ENCODE assay signal across 19 cellular contexts in the genomic region with DNA sequence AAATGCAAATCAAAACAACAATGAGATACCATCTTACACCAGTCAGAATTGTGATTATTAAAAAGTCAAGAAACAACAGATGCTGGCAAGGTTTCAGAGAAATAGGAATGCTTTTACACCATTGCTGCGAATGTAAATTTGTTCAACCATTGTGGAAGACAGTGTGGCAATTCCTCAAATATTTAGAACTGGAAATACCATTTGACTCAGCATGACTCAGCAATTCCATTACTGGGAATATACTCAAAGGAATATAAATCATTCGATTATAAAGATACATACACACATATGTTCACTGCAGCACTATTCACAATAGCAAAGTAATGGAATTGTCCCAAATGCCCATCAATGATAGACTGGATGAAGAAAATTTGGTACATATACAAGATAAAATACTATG.
A peak's percentile ranks its signal among the peaks of the same experiment; 100 is the strongest.
DNase-seq lines count a peak whose midpoint lies in the region; ATAC-seq, FAIRE-seq and TF ChIP-seq lines count a peak whose summit lies in the region.
"Had no signal": no experiment of that assay in that cellular context is flagged by ENCODE, and none has a peak within 500 bp of the region (broad histone marks: within the 10 kb centered on the region; RNA-seq: fewer than 3 reads in every experiment).

No MANE protein-coding gene starts in this region.

- H3K36me3 ChIP-seq in RWPE2 (ENCODE audit: low read depth) (no peaks in the 10 kb centered on the region), endothelial cell of umbilical vein (ENCODE audit: control insufficient read depth in 2 of 2, extremely low read depth in 1 of 2, insufficient read depth in 2 of 2, low read length in 2 of 2) (no peaks in the 10 kb centered on the region)

- intact Hi-C loops in endothelial cell of umbilical vein (cut with micrococcal nuclease): loop anchor here (2.0 kb wide), 1 partner anchor 13 kb away; no protein-coding TSS in a partner anchor

- H3K27ac ChIP-seq in RWPE2 (ENCODE audit: poor library complexity, severe bottlenecking) (no peak overlapping the region), endothelial cell of umbilical vein (ENCODE audit: insufficient read depth, low read depth, low read length) (peak overlapping the region; percentile 41)
- H3K27ac ChIP-seq: skin epidermis, VCaP had no signal

- ATAC-seq in RWPE2 (ENCODE audit: low read depth) (peak; percentile 66), HG03354 (IDR thresholded peaks at IDR 0.05; ENCODE audit: poor library complexity, severe bottlenecking, unreplicated experiment) (no peak), HG03439 (IDR thresholded peaks at IDR 0.05; ENCODE audit: unreplicated experiment) (no peak), HG03520 (IDR thresholded peaks at IDR 0.05; ENCODE audit: unreplicated experiment) (no peak)
- ATAC-seq: activated T-helper 17 cell treated with anti-CD3 and anti-CD28 coated beads, Interleukin-2, amount 50 U/mL, for 72 hours; stimulated activated memory B cell treated with anti-CD40 and anti-IgM and Interleukin-4, amounts not matched to agents 10 μg/mL and 1 μg/mL and 100 μg/mL, for 72 hours had no signal

- no peak overlapping the region for H3K9ac ChIP-seq in endothelial cell of umbilical vein (replicated peaks; ENCODE audit: extremely low read depth, insufficient read depth, low read length)

- dilution Hi-C loops in endothelial cell of umbilical vein (cut with MboI; ENCODE audit: extremely low pct_ligation_motif_present, low sequenced_read_pairs): no loop called here

- H3K9me3 ChIP-seq in RWPE2 (ENCODE audit: severe bottlenecking) (no peaks in the 10 kb centered on the region), endothelial cell of umbilical vein (replicated peaks; ENCODE audit: control insufficient read depth, insufficient read depth, low read length) (no peaks in the 10 kb centered on the region)

- no peak for TF ChIP-seq POLR2A in endothelial cell of umbilical vein (IDR thresholded peaks at IDR 0.05; ENCODE audit: low read depth, low read length)

- H3K27me3 ChIP-seq in RWPE2 (ENCODE audit: insufficient read depth, poor library complexity, severe bottlenecking): no peaks in the 10 kb centered on the region
- no peaks in the 10 kb centered on the region for H3K27me3 ChIP-seq in endothelial cell of umbilical vein (ENCODE audit: control insufficient read depth in 2 of 2, insufficient read depth in 2 of 2, low read length in 2 of 2)

- H3K9me1 ChIP-seq in endothelial cell of umbilical vein (replicated peaks; ENCODE audit: control insufficient read depth, extremely low read depth, insufficient read depth, low read length): no peaks in the 10 kb centered on the region

- no peak for FAIRE-seq in endothelial cell of umbilical vein (lab: Jason Lieb, UNC)
- FAIRE-seq: urothelium cell line had no signal

- H3K79me2 ChIP-seq in endothelial cell of umbilical vein (ENCODE audit: control insufficient read depth, insufficient read depth, low read length): no peaks in the 10 kb centered on the region

- H3K4me1 ChIP-seq in RWPE2 (ENCODE audit: insufficient read depth, poor library complexity, severe bottlenecking) (no peaks in the 10 kb centered on the region), endothelial cell of umbilical vein (ENCODE audit: control insufficient read depth, extremely low read depth, insufficient read depth, low read length) (peaks cover 6% of the 10 kb centered on the region)

- no peaks in the 10 kb centered on the region for H4K20me1 ChIP-seq in endothelial cell of umbilical vein (replicated peaks; ENCODE audit: control insufficient read depth, extremely low read depth, insufficient read depth, low read length)

- no peak overlapping the region for H3K4me2 ChIP-seq in endothelial cell of umbilical vein (ENCODE audit: insufficient read depth, low read length)

- no TSS peak for BruUV-seq in endothelial cell of umbilical vein (replicated peaks; lab: Mats Ljungman, UMichigan)

- TF ChIP-seq CTCF in RWPE2 (IDR thresholded peaks at IDR 0.05; ENCODE audit: poor library complexity, severe bottlenecking): no peak
- no peak for TF ChIP-seq CTCF in endothelial cell of umbilical vein (IDR thresholded peaks at IDR 0.05; ENCODE audit: extremely low read depth in 1 of 2, insufficient read depth in 1 of 2, low read depth in 1 of 2, low read length in 2 of 2)

- POLR2A ChIA-PET in endothelial cell of umbilical vein (lab: Charles Lee): no interaction called here

- peak; percentile 82 for DNase-seq in EL
- DNase-seq in RWPE2 (ENCODE audit: low spot score): no peak
- DNase-seq in endothelial cell of umbilical vein (ENCODE audit: low read depth, low spot score): peak; percentile 42
- peak; percentile 36 for DNase-seq in non-pigmented ciliary epithelial cell (ENCODE audit: low read depth)
- no peak for DNase-seq in GM19238 (ENCODE audit: insufficient read length, low spot score)
- DNase-seq: aorta; C1 segment of cervical spinal cord; effector CD4-positive, alpha-beta T cell; islet precursor cell; NCI-H187; NCI-H524 treated with DMSO at 0.1 percent for 48 hours had no signal

- H2AFZ ChIP-seq in endothelial cell of umbilical vein (ENCODE audit: low read depth, low read length): peak overlapping the region; percentile 64

- no peak overlapping the region for H3K4me3 ChIP-seq in RWPE2 (ENCODE audit: severe bottlenecking)
- H3K4me3 ChIP-seq in endothelial cell of umbilical vein (replicated peaks in 1 of 3; ENCODE audit: insufficient read depth in 1 of 3, low read depth in 1 of 3, low read length in 3 of 3): no peak overlapping the region
- H3K4me3 ChIP-seq: skin epidermis had no signal

- CTCF ChIA-PET in endothelial cell of umbilical vein (lab: Charles Lee): interaction anchor here (0.6 to 1.6 kb wide), 2 partner anchors 17 to 227 kb away, joined by 3 to 8 read pairs; no protein-coding TSS in a partner anchor

TF ChIP-seq in endothelial cell of umbilical vein, 7 proteins besides CTCF, POLR2A, EP300 and RAD21:
- no peak for TF ChIP-seq MYC (IDR thresholded peaks at IDR 0.05; ENCODE audit: low read depth, low read length)
- TF ChIP-seq GATA2 (IDR thresholded peaks at IDR 0.05; ENCODE audit: insufficient read depth, insufficient read length, low read depth, low read length): no peak
- TF ChIP-seq, protein P1, sequence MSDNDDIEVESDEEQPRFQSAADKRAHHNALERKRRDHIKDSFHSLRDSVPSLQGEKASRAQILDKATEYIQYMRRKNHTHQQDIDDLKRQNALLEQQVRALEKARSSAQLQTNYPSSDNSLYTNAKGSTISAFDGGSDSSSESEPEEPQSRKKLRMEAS (IDR thresholded peaks at IDR 0.05; ENCODE audit: insufficient read depth, insufficient read length): no peak
- TF ChIP-seq FOS (IDR thresholded peaks at IDR 0.05; ENCODE audit: borderline replicate concordance, insufficient read depth, low read length): peak; percentile 58
- TF ChIP-seq JUN (IDR thresholded peaks at IDR 0.05; ENCODE audit: borderline replicate concordance, insufficient read depth, insufficient read length, low read depth): peak; percentile 34
- TF ChIP-seq POLR2AphosphoS5 (IDR thresholded peaks at IDR 0.05; ENCODE audit: insufficient read depth, low read depth, low read length): no peak

Comparison
In these comparisons a context has a peak if more than half of its experiments do, and no peak if none do; other contexts are left out.
1. DNase-seq: peak in EL (single experiment), endothelial cell of umbilical vein (single experiment) and non-pigmented ciliary epithelial cell (single experiment); none in RWPE2 (single experiment) and GM19238 (single experiment).